Comparison of ENCODE assay signal across 1 cellular context in the genomic region with DNA sequence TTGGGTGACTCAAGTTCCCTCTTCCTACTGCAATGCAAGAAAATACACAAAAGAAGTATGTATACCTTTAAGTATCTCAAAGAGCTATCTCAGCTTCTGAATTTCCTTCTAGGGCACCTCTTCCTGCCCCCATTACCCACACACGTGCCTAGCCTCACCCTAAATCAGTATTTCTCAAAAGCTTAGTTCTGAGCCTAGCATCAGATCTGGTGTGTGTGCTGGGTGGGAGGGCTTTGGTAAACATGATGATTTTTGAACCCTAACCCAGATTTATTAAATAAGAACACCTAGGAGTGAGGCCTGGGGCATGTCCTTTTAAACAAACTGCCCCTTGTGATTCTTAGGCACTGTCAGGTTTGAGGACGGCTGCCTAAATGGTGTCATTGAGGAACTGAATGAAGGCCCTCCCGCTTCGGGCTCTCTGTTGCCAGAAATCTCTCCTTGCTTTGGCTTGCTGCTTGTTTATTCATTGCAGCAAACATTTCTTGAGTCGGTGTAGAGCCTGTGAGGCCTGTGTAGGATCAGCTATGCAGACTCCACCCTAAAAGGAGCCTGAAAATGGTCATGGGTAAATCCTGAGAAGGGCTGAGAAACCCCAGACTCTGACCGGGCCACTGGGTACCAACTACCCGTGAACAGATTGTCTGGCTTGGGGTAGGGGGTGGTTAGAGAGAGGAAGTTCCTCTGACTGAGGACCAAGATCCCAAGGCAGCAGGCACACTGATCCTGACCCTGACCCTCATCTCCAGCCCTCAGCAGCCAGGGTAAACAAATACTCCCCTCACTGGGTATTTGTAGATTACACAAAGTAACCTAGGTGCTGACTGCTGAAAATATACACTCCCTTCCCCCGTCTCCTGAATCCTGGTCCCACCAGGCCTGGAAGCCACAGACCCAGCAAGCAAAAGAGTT.
TF ChIP-seq lines count a peak whose summit lies in the region.

No MANE protein-coding gene starts in this region.

TF ChIP-seq in HepG2, 621 proteins besides CTCF, POLR2A, EP300 and RAD21 (continued from another document and continues in another):
- TF ChIP-seq SAFB2 (CRISPR knock-in tag; IDR thresholded peaks at IDR 0.05; ENCODE audit: borderline replicate concordance, low read depth): no peak
- TF ChIP-seq TBP (CRISPR knock-in tag; IDR thresholded peaks at IDR 0.05): no peak
- no peak for TF ChIP-seq SP4 (CRISPR knock-in tag; IDR thresholded peaks at IDR 0.05)
- no peak for TF ChIP-seq SRSF1 (optimal IDR thresholded peaks at IDR 0.05; ENCODE audit: low read depth, low read length)
- no peak for TF ChIP-seq ATRX (CRISPR knock-in tag; IDR thresholded peaks at IDR 0.05; ENCODE audit: borderline replicate concordance)
- no peak for TF ChIP-seq YEATS4 (CRISPR knock-in tag; IDR thresholded peaks at IDR 0.05; ENCODE audit: borderline replicate concordance)
- no peak for TF ChIP-seq ZNF552 (CRISPR knock-in tag; IDR thresholded peaks at IDR 0.05; ENCODE audit: borderline replicate concordance)
- TF ChIP-seq NFATC3 (CRISPR knock-in tag; IDR thresholded peaks at IDR 0.05): no peak
- no peak for TF ChIP-seq TOPORS (CRISPR knock-in tag; IDR thresholded peaks at IDR 0.05)
- TF ChIP-seq ZNF672 (CRISPR knock-in tag; IDR thresholded peaks at IDR 0.05): no peak
- TF ChIP-seq USF2 (IDR thresholded peaks at IDR 0.05; ENCODE audit: low read depth, low read length): no peak
- TF ChIP-seq USF2 (CRISPR knock-in tag; IDR thresholded peaks at IDR 0.05; ENCODE audit: borderline replicate concordance): no peak
- no peak for TF ChIP-seq ZNF431 (CRISPR knock-in tag; IDR thresholded peaks at IDR 0.05; ENCODE audit: borderline replicate concordance, low read depth)
- TF ChIP-seq, protein P1, sequence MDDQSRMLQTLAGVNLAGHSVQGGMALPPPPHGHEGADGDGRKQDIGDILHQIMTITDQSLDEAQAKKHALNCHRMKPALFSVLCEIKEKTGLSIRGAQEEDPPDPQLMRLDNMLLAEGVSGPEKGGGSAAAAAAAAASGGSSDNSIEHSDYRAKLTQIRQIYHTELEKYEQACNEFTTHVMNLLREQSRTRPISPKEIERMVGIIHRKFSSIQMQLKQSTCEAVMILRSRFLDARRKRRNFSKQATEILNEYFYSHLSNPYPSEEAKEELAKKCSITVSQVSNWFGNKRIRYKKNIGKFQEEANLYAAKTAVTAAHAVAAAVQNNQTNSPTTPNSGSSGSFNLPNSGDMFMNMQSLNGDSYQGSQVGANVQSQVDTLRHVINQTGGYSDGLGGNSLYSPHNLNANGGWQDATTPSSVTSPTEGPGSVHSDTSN (CRISPR knock-in tag; IDR thresholded peaks at IDR 0.05; ENCODE audit: borderline replicate concordance): no peak
- TF ChIP-seq GTF3A (CRISPR knock-in tag; conservative IDR thresholded peaks at IDR 0.05): no peak
- no peak for TF ChIP-seq MED8 (CRISPR knock-in tag; IDR thresholded peaks at IDR 0.05; ENCODE audit: insufficient replicate concordance)
- TF ChIP-seq ZNF558 (CRISPR knock-in tag; IDR thresholded peaks at IDR 0.05; ENCODE audit: borderline replicate concordance): no peak
- TF ChIP-seq SAP130 (CRISPR knock-in tag; IDR thresholded peaks at IDR 0.05; ENCODE audit: low read depth): peak; percentile 69
- no peak for TF ChIP-seq ZNF839 (CRISPR knock-in tag; IDR thresholded peaks at IDR 0.05; ENCODE audit: borderline replicate concordance)
- TF ChIP-seq ZNF414 (CRISPR knock-in tag; IDR thresholded peaks at IDR 0.05): no peak
- TF ChIP-seq ZNF703 (CRISPR knock-in tag; IDR thresholded peaks at IDR 0.05; ENCODE audit: borderline replicate concordance): no peak
- TF ChIP-seq ARNT (IDR thresholded peaks at IDR 0.05): no peak
- TF ChIP-seq CHD2 (IDR thresholded peaks at IDR 0.05; ENCODE audit: low read depth, low read length): no peak
- no peak for TF ChIP-seq SATB2 (CRISPR knock-in tag; IDR thresholded peaks at IDR 0.05)
- TF ChIP-seq POLR2AphosphoS5 (IDR thresholded peaks at IDR 0.05; ENCODE audit: low read depth, low read length): no peak
- TF ChIP-seq BCL3 (CRISPR knock-in tag; IDR thresholded peaks at IDR 0.05): no peak
- no peak for TF ChIP-seq HMGA1 (CRISPR knock-in tag; conservative IDR thresholded peaks at IDR 0.05)
- TF ChIP-seq EHMT2 (IDR thresholded peaks at IDR 0.05; ENCODE audit: borderline replicate concordance, low read depth, low read length): no peak
- TF ChIP-seq ZKSCAN8 (CRISPR knock-in tag; IDR thresholded peaks at IDR 0.05; ENCODE audit: borderline replicate concordance): no peak
- peak; percentile 51 for TF ChIP-seq HNF4A (CRISPR knock-in tag; IDR thresholded peaks at IDR 0.05)
- no peak for TF ChIP-seq NRL (CRISPR knock-in tag; IDR thresholded peaks at IDR 0.05; ENCODE audit: borderline replicate concordance)
- no peak for TF ChIP-seq SUZ12 (IDR thresholded peaks at IDR 0.05; ENCODE audit: low read depth, low read length)
- no peak for TF ChIP-seq MYNN (CRISPR knock-in tag; IDR thresholded peaks at IDR 0.05; ENCODE audit: low read depth)
- TF ChIP-seq TAF15 (IDR thresholded peaks at IDR 0.05; ENCODE audit: low read depth, low read length, poor library complexity, severe bottlenecking): no peak
- no peak for TF ChIP-seq FOSL1 (CRISPR knock-in tag; IDR thresholded peaks at IDR 0.05; ENCODE audit: borderline replicate concordance)
- TF ChIP-seq FOXJ3 (CRISPR knock-in tag; IDR thresholded peaks at IDR 0.05; ENCODE audit: borderline replicate concordance): no peak
- no peak for TF ChIP-seq ESRRA (CRISPR knock-in tag; IDR thresholded peaks at IDR 0.05; ENCODE audit: low read depth)
- no peak for TF ChIP-seq ZBTB10 (CRISPR knock-in tag; IDR thresholded peaks at IDR 0.05; ENCODE audit: borderline replicate concordance)
- no peak for TF ChIP-seq ZNF709 (CRISPR knock-in tag; IDR thresholded peaks at IDR 0.05)
- TF ChIP-seq, protein P2, sequence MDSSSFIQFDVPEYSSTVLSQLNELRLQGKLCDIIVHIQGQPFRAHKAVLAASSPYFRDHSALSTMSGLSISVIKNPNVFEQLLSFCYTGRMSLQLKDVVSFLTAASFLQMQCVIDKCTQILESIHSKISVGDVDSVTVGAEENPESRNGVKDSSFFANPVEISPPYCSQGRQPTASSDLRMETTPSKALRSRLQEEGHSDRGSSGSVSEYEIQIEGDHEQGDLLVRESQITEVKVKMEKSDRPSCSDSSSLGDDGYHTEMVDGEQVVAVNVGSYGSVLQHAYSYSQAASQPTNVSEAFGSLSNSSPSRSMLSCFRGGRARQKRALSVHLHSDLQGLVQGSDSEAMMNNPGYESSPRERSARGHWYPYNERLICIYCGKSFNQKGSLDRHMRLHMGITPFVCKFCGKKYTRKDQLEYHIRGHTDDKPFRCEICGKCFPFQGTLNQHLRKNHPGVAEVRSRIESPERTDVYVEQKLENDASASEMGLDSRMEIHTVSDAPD (CRISPR knock-in tag; IDR thresholded peaks at IDR 0.05): no peak
- TF ChIP-seq, protein P3, sequence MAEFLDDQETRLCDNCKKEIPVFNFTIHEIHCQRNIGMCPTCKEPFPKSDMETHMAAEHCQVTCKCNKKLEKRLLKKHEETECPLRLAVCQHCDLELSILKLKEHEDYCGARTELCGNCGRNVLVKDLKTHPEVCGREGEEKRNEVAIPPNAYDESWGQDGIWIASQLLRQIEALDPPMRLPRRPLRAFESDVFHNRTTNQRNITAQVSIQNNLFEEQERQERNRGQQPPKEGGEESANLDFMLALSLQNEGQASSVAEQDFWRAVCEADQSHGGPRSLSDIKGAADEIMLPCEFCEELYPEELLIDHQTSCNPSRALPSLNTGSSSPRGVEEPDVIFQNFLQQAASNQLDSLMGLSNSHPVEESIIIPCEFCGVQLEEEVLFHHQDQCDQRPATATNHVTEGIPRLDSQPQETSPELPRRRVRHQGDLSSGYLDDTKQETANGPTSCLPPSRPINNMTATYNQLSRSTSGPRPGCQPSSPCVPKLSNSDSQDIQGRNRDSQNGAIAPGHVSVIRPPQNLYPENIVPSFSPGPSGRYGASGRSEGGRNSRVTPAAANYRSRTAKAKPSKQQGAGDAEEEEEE (CRISPR knock-in tag; IDR thresholded peaks at IDR 0.05; ENCODE audit: borderline replicate concordance): no peak
- TF ChIP-seq, protein P4, sequence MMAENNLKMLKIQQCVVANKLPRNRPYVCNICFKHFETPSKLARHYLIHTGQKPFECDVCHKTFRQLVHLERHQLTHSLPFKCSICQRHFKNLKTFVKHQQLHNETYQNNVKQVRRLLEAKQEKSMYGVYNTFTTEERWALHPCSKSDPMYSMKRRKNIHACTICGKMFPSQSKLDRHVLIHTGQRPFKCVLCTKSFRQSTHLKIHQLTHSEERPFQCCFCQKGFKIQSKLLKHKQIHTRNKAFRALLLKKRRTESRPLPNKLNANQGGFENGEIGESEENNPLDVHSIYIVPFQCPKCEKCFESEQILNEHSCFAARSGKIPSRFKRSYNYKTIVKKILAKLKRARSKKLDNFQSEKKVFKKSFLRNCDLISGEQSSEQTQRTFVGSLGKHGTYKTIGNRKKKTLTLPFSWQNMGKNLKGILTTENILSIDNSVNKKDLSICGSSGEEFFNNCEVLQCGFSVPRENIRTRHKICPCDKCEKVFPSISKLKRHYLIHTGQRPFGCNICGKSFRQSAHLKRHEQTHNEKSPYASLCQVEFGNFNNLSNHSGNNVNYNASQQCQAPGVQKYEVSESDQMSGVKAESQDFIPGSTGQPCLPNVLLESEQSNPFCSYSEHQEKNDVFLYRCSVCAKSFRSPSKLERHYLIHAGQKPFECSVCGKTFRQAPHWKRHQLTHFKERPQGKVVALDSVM (CRISPR knock-in tag; IDR thresholded peaks at IDR 0.05): no peak
- TF ChIP-seq ZNF430 (CRISPR knock-in tag; IDR thresholded peaks at IDR 0.05): 0 out of 2 replicates have a peak, but pooled peaks have one; percentile 21
- TF ChIP-seq HOXA3 (CRISPR knock-in tag; IDR thresholded peaks at IDR 0.05): peak; percentile 39; the same call in 1 of the 2 replicates
- no peak for TF ChIP-seq ZMAT5 (CRISPR knock-in tag; IDR thresholded peaks at IDR 0.05; ENCODE audit: borderline replicate concordance, low read depth)
- TF ChIP-seq POGZ (CRISPR knock-in tag; IDR thresholded peaks at IDR 0.05): no peak
